In the genomic region with DNA sequence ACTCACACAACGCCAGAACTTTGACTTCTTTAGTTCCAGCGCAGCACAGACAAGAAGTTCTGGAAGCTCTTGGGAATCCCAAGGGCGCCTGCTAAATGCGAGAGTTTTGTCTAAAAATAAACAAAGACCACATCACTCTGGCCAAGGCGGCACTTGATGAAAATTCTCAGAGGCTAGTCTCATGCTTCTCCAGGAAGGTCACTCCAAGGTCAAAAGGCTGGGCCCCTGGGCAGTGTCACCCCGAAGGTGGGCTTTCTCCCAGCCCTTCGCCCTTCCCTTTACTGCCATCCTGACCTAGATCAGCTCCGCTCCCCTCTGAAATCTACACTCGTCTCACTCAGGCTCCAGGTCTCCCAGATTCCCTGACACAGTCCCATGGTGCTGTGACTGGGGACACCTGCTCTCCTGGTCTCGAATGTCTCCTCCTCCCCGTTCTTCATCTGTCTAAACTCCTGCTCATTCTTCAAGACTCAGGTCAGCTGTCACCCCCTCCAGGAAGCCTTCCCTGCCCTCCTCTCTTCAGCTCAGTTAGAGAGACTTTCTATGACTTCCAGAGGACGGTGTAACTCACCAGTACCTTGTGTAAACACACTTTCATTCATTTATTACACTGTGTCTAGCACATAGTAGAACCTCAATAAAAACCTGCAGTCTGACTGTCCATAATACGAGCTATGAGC, we compare ENCODE assay signal across 10 cellular contexts. TPM values are rescaled to one million over a fixed set of nuclear protein-coding genes. Genes with fewer than 3 reads are reported as not detected.
DNase-seq lines count a peak whose midpoint lies in the region; ATAC-seq and TF ChIP-seq lines count a peak whose summit lies in the region.
"Had no signal": no experiment of that assay in that cellular context is flagged by ENCODE, and none has a peak within 500 bp of the region (broad histone marks: within the 10 kb centered on the region; RNA-seq: fewer than 3 reads in every experiment).

No MANE protein-coding gene starts in this region.

- dilution Hi-C loops in mammary epithelial cell (cut with HindIII; ENCODE audit: low sequenced_read_pairs), result no loop called here

- 82% methylated on average over 13 of the region's 13 CpGs for WGBS in mammary epithelial cell (ENCODE audit: low coverage, missing lambda C conversion rate)
- 51 to 53% methylated on average over 13 of the region's 13 CpGs for WGBS in tibial nerve, 2 donors

- BruUV-seq in mammary epithelial cell (replicated peaks; lab: Mats Ljungman, UMichigan), result no TSS peak

- peaks cover 92% of the 10 kb centered on the region for H3K79me2 ChIP-seq in mammary epithelial cell (ENCODE audit: insufficient read depth, low read length)

- H2AFZ ChIP-seq in mammary epithelial cell (ENCODE audit: low read depth, low read length), result peak overlapping the region; percentile 79

- H3K4me1 ChIP-seq in mammary epithelial cell (ENCODE audit: insufficient read depth, low read length), result peaks cover 51% of the 10 kb centered on the region
- H3K4me1 ChIP-seq in muscle layer of duodenum (ENCODE audit: control insufficient read depth in 1 of 2, insufficient read depth in 2 of 2, low read length in 2 of 2), result peaks cover 71 to 80% of the 10 kb centered on the region in 2 donors
- H3K4me1 ChIP-seq in tibial nerve, result peaks cover 3 to 100% (median 92%) of the 10 kb centered on the region in 4 donors

- in situ Hi-C loops in mammary epithelial cell (cut with MboI; ENCODE audit: low sequenced_read_pairs in 2 of 2), result loop anchor here (10.0 to 25.0 kb wide), 2 partner anchors 96 to 199 kb away; no protein-coding TSS in a partner anchor

- TF ChIP-seq EP300 in tibial nerve (IDR thresholded peaks at IDR 0.05), result peak; percentile 0 to 2

- H3K9me3 ChIP-seq in mammary epithelial cell (replicated peaks; ENCODE audit: insufficient read depth, low read length), result no peaks in the 10 kb centered on the region
- no peaks in the 10 kb centered on the region for H3K9me3 ChIP-seq in muscle layer of duodenum (ENCODE audit: control insufficient read depth in 1 of 2, low read length in 2 of 2)
- H3K9me3 ChIP-seq in tibial nerve, result no peaks in the 10 kb centered on the region

- H3K4me3 Mint-ChIP-seq in activated T-cell treated with anti-CD3 and anti-CD28 coated beads, Interleukin-2, amount 50 U/mL, for 4 hours, result peak overlapping the region; percentile 81

- H3K27me3 ChIP-seq in mammary epithelial cell (ENCODE audit: insufficient read depth, low read length) (no peaks in the 10 kb centered on the region), muscle layer of duodenum (ENCODE audit: low read depth, low read length) (no peaks in the 10 kb centered on the region), tibial nerve (no peaks in the 10 kb centered on the region)

- no peaks in the 10 kb centered on the region for H4K20me1 ChIP-seq in mammary epithelial cell (ENCODE audit: insufficient read depth, low read length)

- H3K36me3 ChIP-seq in mammary epithelial cell (ENCODE audit: insufficient read depth, low read length) (peaks cover 5% of the 10 kb centered on the region), muscle layer of duodenum (ENCODE audit: control insufficient read depth in 1 of 2, insufficient read depth in 2 of 2, low read length in 2 of 2) (no peaks in the 10 kb centered on the region), tibial nerve (no peaks in the 10 kb centered on the region)

- no peak for TF ChIP-seq POLR2A in tibial nerve (IDR thresholded peaks at IDR 0.05)

- H3K27me3 Mint-ChIP-seq in activated T-cell treated with anti-CD3 and anti-CD28 coated beads, Interleukin-2, amount 50 U/mL, for 4 hours (ENCODE audit: low read depth), result no peaks in the 10 kb centered on the region

- H3K4me2 ChIP-seq in mammary epithelial cell (ENCODE audit: insufficient read depth, low read depth, low read length), result peak overlapping the region; percentile 77

- intact Hi-C loops in mammary epithelial cell (cut with micrococcal nuclease), result no loop called here

- H3K27ac ChIP-seq in mammary epithelial cell (ENCODE audit: insufficient read depth, low read depth, low read length) (peak overlapping the region; percentile 77), muscle layer of duodenum (ENCODE audit: low read length) (peak overlapping the region; percentile 70), tibial nerve (peak overlapping the region; percentile 83 to 98 (median 95))

- H3K36me3 Mint-ChIP-seq in activated T-cell treated with anti-CD3 and anti-CD28 coated beads, Interleukin-2, amount 50 U/mL, for 4 hours (ENCODE audit: insufficient read depth), result peaks cover 8% of the 10 kb centered on the region

- H3K9ac ChIP-seq in mammary epithelial cell (ENCODE audit: insufficient read depth, low read length), result peak overlapping the region; percentile 27

- H3K9me3 Mint-ChIP-seq in activated T-cell treated with anti-CD3 and anti-CD28 coated beads, Interleukin-2, amount 50 U/mL, for 4 hours, result no peaks in the 10 kb centered on the region

- no peak for DNase-seq in activated T-cell treated with anti-CD3 and anti-CD28 coated beads, Interleukin-2, amount 50 U/mL, for 4 hours
- no peak for DNase-seq in activated T-cell treated with anti-CD3 and anti-CD28 coated beads, Interleukin-2, amount 50 U/mL, for 48 hours
- DNase-seq in mammary epithelial cell (no peak), tibial nerve (ENCODE audit: low spot score in 2 of 2) (no peak), mucosa of gallbladder (ENCODE audit: low spot score) (no peak), NCI-H82 treated with DMSO at 0.1 percent for 48 hours (lab: John Stamatoyannopoulos, UW; ENCODE audit: unreplicated experiment) (no peak)
- DNase-seq: AML-193, NCI-H2029 treated with DMSO at 0.1 percent for 48 hours had no signal

- CTCF ChIA-PET in mammary epithelial cell (lab: Charles Lee; ENCODE audit: low non-redundant PET), result interaction anchor here (0.6 kb wide), 1 partner anchor 62 kb away, joined by 3 read pairs; no protein-coding TSS in a partner anchor

- H3K4me1 Mint-ChIP-seq in activated T-cell treated with anti-CD3 and anti-CD28 coated beads, Interleukin-2, amount 50 U/mL, for 4 hours (ENCODE audit: low read depth), result peaks cover 95% of the 10 kb centered on the region

- no peak overlapping the region for H3K4me3 ChIP-seq in mammary epithelial cell (replicated peaks in 1 of 3; ENCODE audit: insufficient read depth in 1 of 3, low read depth in 2 of 3, low read length in 3 of 3)
- H3K4me3 ChIP-seq in muscle layer of duodenum (ENCODE audit: low read depth in 1 of 2, low read length in 2 of 2), result peak overlapping the region in 1 of 2 donors; percentile 25
- H3K4me3 ChIP-seq in tibial nerve, result no peak overlapping the region

- TF ChIP-seq CTCF in mammary epithelial cell (conservative IDR thresholded peaks at IDR 0.05 in 1 of 2, IDR thresholded peaks at IDR 0.05 in 1 of 2; ENCODE audit: extremely low read depth in 1 of 2, insufficient read depth in 1 of 2, low read depth in 1 of 2, low read length in 2 of 2), result no peak
- no peak for TF ChIP-seq CTCF in tibial nerve (IDR thresholded peaks at IDR 0.05)

- ATAC-seq in activated T-cell treated with anti-CD3 and anti-CD28 coated beads, Interleukin-2, amount 50 U/mL, for 4 hours, result no peak
- no peak for ATAC-seq in GM18867 (IDR thresholded peaks at IDR 0.05; ENCODE audit: unreplicated experiment)

RNA-seq across cellular contexts. Expression of a gene that starts 10.5 kb away (rescaled TPM):
- total RNA-seq in activated T-cell treated with anti-CD3 and anti-CD28 coated beads, Interleukin-2, amount 50 U/mL, for 4 hours, result 10 to 100 TPM; 12.9 to 19.2 (median 18.2) TPM
- 10 to 100 TPM; 16.2 to 51.8 TPM for total RNA-seq in mammary epithelial cell
- 9.3 TPM for polyA plus RNA-seq in mammary epithelial cell
- 37.8 TPM for polyA minus RNA-seq in mammary epithelial cell
- 10 to 100 TPM; 60.8 to 84.8 (median 78.8) TPM for total RNA-seq in tibial nerve
- 27.1 TPM for total RNA-seq in mucosa of gallbladder

RNA-seq across cellular contexts. Expression of a gene that starts 58.0 kb away (rescaled TPM):
- total RNA-seq in activated T-cell treated with anti-CD3 and anti-CD28 coated beads, Interleukin-2, amount 50 U/mL, for 4 hours, result 10 to 100 TPM; 20.7 to 23.0 (median 22.3) TPM
- total RNA-seq in mammary epithelial cell (10 to 100 TPM; 13.0 to 15.7 TPM), tibial nerve (10 to 100 TPM; 10.0 to 18.4 (median 13.2) TPM), mucosa of gallbladder (12.2 TPM)
- polyA plus RNA-seq in mammary epithelial cell, result 8.7 TPM
- polyA minus RNA-seq in mammary epithelial cell, result 0.93 TPM
